Comparison of ENCODE assay signal across 13 cellular contexts in genomic region chr12:647039-647712, GRCh38. TPM values are rescaled to one million over a fixed set of nuclear protein-coding genes. Genes with fewer than 3 reads are reported as not detected.
DNase-seq lines count a peak whose midpoint lies in the region; ATAC-seq and TF ChIP-seq lines count a peak whose summit lies in the region.
"Had no signal": no experiment of that assay in that cellular context is flagged by ENCODE, and none has a peak within 500 bp of the region (broad histone marks: within the 10 kb centered on the region; RNA-seq: fewer than 3 reads in every experiment).

No MANE protein-coding gene starts in this region.

- TF ChIP-seq CTCF in heart left ventricle (IDR thresholded peaks at IDR 0.05), result no peak
- no peak for TF ChIP-seq CTCF in esophagus muscularis mucosa (IDR thresholded peaks at IDR 0.05)
- TF ChIP-seq CTCF in upper lobe of right lung (IDR thresholded peaks at IDR 0.05), result no peak

- H3K4me3 ChIP-seq in heart left ventricle (no peak overlapping the region), esophagus muscularis mucosa (no peak overlapping the region), upper lobe of right lung (no peak overlapping the region)

- H3K27me3 ChIP-seq in heart left ventricle (no peaks in the 10 kb centered on the region), esophagus muscularis mucosa (no peaks in the 10 kb centered on the region), upper lobe of right lung (no peaks in the 10 kb centered on the region)

- no peak for TF ChIP-seq EP300 in esophagus muscularis mucosa (IDR thresholded peaks at IDR 0.05)

- intact Hi-C loops in heart left ventricle (cut with DNase I), result loop anchor here in 8 of 10 donors (2.0 to 10.0 kb wide), 7 partner anchors 38 to 168 kb away; partner anchors contain the start of gene WNK1 (in 2 of the 8)
- intact Hi-C loops in left ventricle myocardium superior (cut with micrococcal nuclease), result loop anchor here (10.0 kb wide), 1 partner anchor 108 kb away; the partner anchor contains the start of gene WNK1
- intact Hi-C loops in esophagus muscularis mucosa (cut with DNase I), result loop anchor here (10.0 kb wide), 2 partner anchors 168 to 948 kb away; partner anchors contain the start of gene FBXL14
- intact Hi-C loops in posterior vena cava (cut with DNase I), result loop anchor here in 1 of 2 donors (1.0 to 10.0 kb wide), 2 partner anchors 17 to 72 kb away; no protein-coding TSS in a partner anchor
- intact Hi-C loops in upper lobe of right lung (cut with DNase I), result loop anchor here (10.0 kb wide), 1 partner anchor 72 kb away; no protein-coding TSS in a partner anchor

- peaks cover 0 to 6% (median 0%) of the 10 kb centered on the region in 9 donors for H3K36me3 ChIP-seq in heart left ventricle
- no peaks in the 10 kb centered on the region for H3K36me3 ChIP-seq in esophagus muscularis mucosa
- H3K36me3 ChIP-seq in upper lobe of right lung, result no peaks in the 10 kb centered on the region
- H3K36me3 ChIP-seq: WERI-Rb-1 had no signal

- DNase-seq in heart left ventricle, result no peak
- no peak for DNase-seq in left ventricle myocardium superior
- no peak for DNase-seq in esophagus muscularis mucosa (ENCODE audit: extremely low spot score)
- DNase-seq in posterior vena cava (ENCODE audit: low spot score), result peak; percentile 12
- DNase-seq in upper lobe of right lung, result no peak
- DNase-seq in left lobe of liver (ENCODE audit: low spot score), result no peak
- DNase-seq in NCI-H774 (lab: John Stamatoyannopoulos, UW), result no peak
- DNase-seq: amniotic stem cell; effector CD4-positive, alpha-beta T cell; NCI-H187; stimulated activated CD4-positive, alpha-beta T cell treated with anti-CD3 and anti-CD28 coated beads, Interleukin-4, amount 100 ng/mL, for 24 hours; WERI-Rb-1 had no signal

- H3K27ac ChIP-seq in heart left ventricle (peak overlapping the region; percentile 76 to 100 (median 98)), esophagus muscularis mucosa (replicated peaks in 1 of 4) (peak overlapping the region; percentile 96 to 98 (median 97)), upper lobe of right lung (peak overlapping the region; percentile 99)
- H3K27ac ChIP-seq: WERI-Rb-1 had no signal

- H3K9me3 ChIP-seq in heart left ventricle, result no peaks in the 10 kb centered on the region
- no peaks in the 10 kb centered on the region for H3K9me3 ChIP-seq in esophagus muscularis mucosa
- no peaks in the 10 kb centered on the region for H3K9me3 ChIP-seq in upper lobe of right lung

- ATAC-seq in heart left ventricle, result no peak
- ATAC-seq in left ventricle myocardium superior, result no peak
- no peak for ATAC-seq in upper lobe of right lung
- no peak for ATAC-seq in left lobe of liver
- ATAC-seq in GM19467 (IDR thresholded peaks at IDR 0.05; ENCODE audit: unreplicated experiment), result no peak

- no peak for TF ChIP-seq POLR2A in heart left ventricle (IDR thresholded peaks at IDR 0.05)
- TF ChIP-seq POLR2A in esophagus muscularis mucosa (IDR thresholded peaks at IDR 0.05; ENCODE audit: low read depth), result no peak

- WGBS in heart left ventricle, 4 donors, result 70 to 81% (median 76%) methylated on average over 6 to 7 of the region's 7 CpGs
- 85% methylated on average over 7 of the region's 7 CpGs for WGBS in esophagus muscularis mucosa

- peaks cover 7 to 64% (median 47%) of the 10 kb centered on the region in 12 donors for H3K4me1 ChIP-seq in heart left ventricle
- peaks cover 44 to 54% (median 50%) of the 10 kb centered on the region in 4 donors for H3K4me1 ChIP-seq in esophagus muscularis mucosa
- peaks cover 36% of the 10 kb centered on the region for H3K4me1 ChIP-seq in upper lobe of right lung

RNA-seq across cellular contexts. Expression of gene NINJ2, which starts 16.1 kb away (rescaled TPM):
- total RNA-seq in heart left ventricle (1 to 10 TPM; 2.8 to 9.1 (median 5.2) TPM), left ventricle myocardium superior (5.3 TPM), esophagus muscularis mucosa (10 to 100 TPM in 1 of 4 donors, 1 to 10 TPM in 3; 2.9 to 11.1 (median 7.1) TPM), posterior vena cava (1 to 10 TPM; 4.6 to 5.6 TPM), upper lobe of right lung (23.4 TPM), left lobe of liver (16.1 TPM)
- 10 to 100 TPM in 1 of 2 donors, 1 to 10 TPM in 1; 4.2 to 15.0 TPM for polyA plus RNA-seq in heart left ventricle
